In the genomic region with DNA sequence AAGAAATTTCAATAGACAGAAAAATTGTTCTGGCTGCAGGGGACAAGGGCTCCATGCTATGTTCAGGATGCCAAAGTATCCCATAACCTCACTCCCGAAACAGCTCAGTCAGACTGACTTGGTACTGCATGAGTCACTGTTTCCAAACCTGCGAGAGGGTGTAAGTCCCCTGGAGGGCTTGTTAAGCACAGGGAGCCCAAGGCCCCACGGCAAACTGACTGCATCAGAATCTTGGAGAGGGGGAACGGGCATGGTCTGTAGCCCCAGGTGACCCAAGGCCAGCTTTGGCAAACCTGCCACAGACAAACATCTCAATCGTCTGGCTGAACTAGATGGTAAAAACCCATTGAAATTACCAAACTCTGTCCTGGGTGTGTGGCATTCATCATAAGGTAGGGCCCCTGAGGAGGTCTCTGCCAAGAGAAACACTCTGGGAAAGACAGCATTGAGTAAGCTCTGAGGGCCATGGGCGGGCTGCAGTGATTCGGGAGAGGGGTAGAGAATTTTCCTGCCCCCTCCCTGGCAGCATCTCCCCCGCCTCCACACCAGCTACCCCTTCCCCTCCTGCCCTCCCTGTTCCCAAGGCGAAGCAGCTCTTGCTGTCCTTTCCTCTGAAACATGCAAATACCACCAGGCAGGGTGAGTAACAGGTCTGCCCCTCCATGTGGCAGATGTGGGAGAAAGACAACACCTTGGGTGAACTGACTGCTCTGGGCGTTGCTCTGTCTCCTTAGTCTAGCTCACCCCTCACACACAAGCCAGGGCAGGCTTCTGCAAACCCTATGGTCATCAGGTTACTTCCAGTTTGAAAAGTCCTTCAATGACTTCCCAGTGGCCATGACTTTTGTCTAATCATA, we compare ENCODE assay signal across 13 cellular contexts.
DNase-seq lines count a peak whose midpoint lies in the region; ATAC-seq and TF ChIP-seq lines count a peak whose summit lies in the region.
"Had no signal": no experiment of that assay in that cellular context is flagged by ENCODE, and none has a peak within 500 bp of the region (broad histone marks: within the 10 kb centered on the region; RNA-seq: fewer than 3 reads in every experiment).

No MANE protein-coding gene starts in this region.

- H3K36me3 ChIP-seq in BJ (ENCODE audit: control insufficient read depth, insufficient read depth, low read length) (no peaks in the 10 kb centered on the region), MG63 (no peaks in the 10 kb centered on the region)

- POLR2A ChIA-PET in BJ (lab: Charles Lee) = no interaction called here

- CTCF ChIA-PET in BJ (lab: Yijun Ruan, JAX) = no interaction called here

- no peak overlapping the region for H3K4me3 ChIP-seq in BJ (ENCODE audit: low read depth, low read length)
- no peak overlapping the region for H3K4me3 ChIP-seq in MG63

- no peaks in the 10 kb centered on the region; the same call in 1 of the 2 replicates for H3K9me3 ChIP-seq in MG63

- H3K36me3 Mint-ChIP-seq in chondrocyte (ENCODE audit: low read depth) = peaks cover 1% of the 10 kb centered on the region
- H3K36me3 Mint-ChIP-seq: naive thymus-derived CD8-positive, alpha-beta T cell had no signal

- DNase-seq in BJ (ENCODE audit: low read depth) = peak; percentile 20
- DNase-seq in MG63 = peak; percentile 83
- no peak for DNase-seq in chondrocyte (ENCODE audit: low spot score)
- peak; percentile 62 for DNase-seq in non-pigmented ciliary epithelial cell (ENCODE audit: low read depth)
- DNase-seq in NCI-H82 (lab: John Stamatoyannopoulos, UW) = no peak
- no peak for DNase-seq in activated T-cell treated with anti-CD3 and anti-CD28 coated beads, Interleukin-2, amount 50 U/mL, for 48 hours
- no peak for DNase-seq in activated CD8-positive, alpha-beta memory T cell treated with anti-CD3 and anti-CD28 coated beads, Interleukin-2, amount 50 U/mL, for 48 hours
- DNase-seq: activated B cell treated with CpG ODN at 0.5 μM for 24 hours; COR-L47; naive thymus-derived CD8-positive, alpha-beta T cell had no signal

- H3K9me3 Mint-ChIP-seq in chondrocyte (ENCODE audit: low read depth) = peaks cover 11% of the 10 kb centered on the region
- H3K9me3 Mint-ChIP-seq: activated B cell treated with CpG ODN at 0.5 μM for 24 hours; activated T-helper 2 cell treated with anti-CD3 and anti-CD28 coated beads, Interferon-gamma antibody, Interleukin-2, Interleukin-4, amounts not matched to agents 10 μg/mL and 5 μg/mL and 100 μg/mL, durations not matched to agents 14 hours and 24 hours and 36 hours; naive thymus-derived CD8-positive, alpha-beta T cell had no signal

- TF ChIP-seq CTCF in BJ (IDR thresholded peaks at IDR 0.05; ENCODE audit: insufficient read depth, low read depth, low read length) (no peak), chondrocyte (IDR thresholded peaks at IDR 0.05) (no peak)

- peaks cover 70% of the 10 kb centered on the region for H3K4me1 Mint-ChIP-seq in chondrocyte (ENCODE audit: low read depth)
- H3K4me1 Mint-ChIP-seq: activated B cell treated with CpG ODN at 0.5 μM for 24 hours; naive thymus-derived CD8-positive, alpha-beta T cell had no signal

- no peak overlapping the region for H3K4me3 Mint-ChIP-seq in chondrocyte (ENCODE audit: unreplicated experiment)
- H3K4me3 Mint-ChIP-seq: activated B cell treated with CpG ODN at 0.5 μM for 24 hours; naive thymus-derived CD8-positive, alpha-beta T cell had no signal

- H3K27me3 ChIP-seq in BJ (ENCODE audit: control insufficient read depth, insufficient read depth, low read length) = no peaks in the 10 kb centered on the region
- H3K27me3 ChIP-seq in MG63 = no peaks in the 10 kb centered on the region

- no peak for ATAC-seq in HG02623 (IDR thresholded peaks at IDR 0.05; ENCODE audit: unreplicated experiment)
- ATAC-seq: naive thymus-derived CD8-positive, alpha-beta T cell; Right ventricle myocardium inferior had no signal

- H3K27me3 Mint-ChIP-seq in chondrocyte (ENCODE audit: low read depth) = no peaks in the 10 kb centered on the region

- H3K27ac Mint-ChIP-seq in chondrocyte (ENCODE audit: unreplicated experiment) = peak overlapping the region; percentile 94
- H3K27ac Mint-ChIP-seq: activated B cell treated with CpG ODN at 0.5 μM for 24 hours; activated T-helper 2 cell treated with anti-CD3 and anti-CD28 coated beads, Interferon-gamma antibody, Interleukin-2, Interleukin-4, amounts not matched to agents 10 μg/mL and 5 μg/mL and 100 μg/mL, durations not matched to agents 14 hours and 24 hours and 36 hours; naive thymus-derived CD8-positive, alpha-beta T cell had no signal

Comparison
In these comparisons a context has a peak if more than half of its experiments do, and no peak if none do; other contexts are left out.
1. DNase-seq: peak in BJ (single experiment), MG63 (single experiment) and non-pigmented ciliary epithelial cell (single experiment); none in chondrocyte (single experiment), NCI-H82 (single experiment), activated T-cell treated with anti-CD3 and anti-CD28 coated beads, Interleukin-2, amount 50 U/mL, for 48 hours (0 of 2) and activated CD8-positive, alpha-beta memory T cell treated with anti-CD3 and anti-CD28 coated beads, Interleukin-2, amount 50 U/mL, for 48 hours (single experiment).